ENCODE assay signal across 8 cellular contexts in the genomic region with DNA sequence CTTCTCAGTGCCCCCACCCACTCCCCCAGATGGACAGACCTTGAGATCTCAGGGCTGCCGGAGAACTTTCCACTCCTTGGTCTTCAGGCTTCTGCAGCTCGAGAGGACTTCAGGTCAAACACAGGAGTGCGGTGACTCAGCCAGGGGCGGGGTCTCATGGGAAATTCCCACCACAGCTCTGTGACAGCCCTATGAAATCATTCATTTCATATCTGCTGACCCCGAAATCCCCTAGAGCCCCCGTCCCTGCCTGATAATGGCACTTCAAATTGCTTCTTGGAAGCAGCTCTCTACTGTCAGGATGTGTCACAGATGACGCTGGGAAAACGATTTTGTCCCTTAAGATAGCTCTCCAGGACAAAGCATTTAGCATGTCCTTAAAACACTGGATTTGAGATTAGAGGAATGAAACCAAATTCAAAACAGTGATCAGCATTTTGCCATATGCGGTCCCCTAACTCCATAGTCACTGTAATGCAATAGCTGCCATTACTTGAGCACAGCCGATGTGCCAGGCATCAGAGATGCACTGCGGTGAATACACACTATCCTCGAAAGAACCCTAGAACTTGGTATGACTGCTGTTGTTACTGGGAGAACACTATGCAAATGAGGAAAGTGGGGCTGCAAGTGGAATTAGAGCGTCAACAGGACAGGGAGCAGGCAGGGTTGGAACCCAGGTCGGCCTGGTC. TPM values are rescaled to one million over a fixed set of nuclear protein-coding genes. Genes with fewer than 3 reads are reported as not detected.
DNase-seq lines count a peak whose midpoint lies in the region; TF ChIP-seq lines count a peak whose summit lies in the region.

Gene TNFRSF9 (minus strand): TSS at position 95 of the 692 bp plus-strand sequence. CDS start 845 bp downstream, outside the sequence.

- no TSS peak for BruUV-seq in OCI-LY7 (replicated peaks; lab: Mats Ljungman, UMichigan)

- WGBS in stomach, 5 donors = 47 to 55% (median 50%) methylated on average over 14 of the region's 14 CpGs

- no peaks in the 10 kb centered on the region for H3K79me2 ChIP-seq in OCI-LY3 (ENCODE audit: low read length)
- no peaks in the 10 kb centered on the region for H3K79me2 ChIP-seq in OCI-LY7 (ENCODE audit: insufficient read depth, low read depth, low read length)

- intact Hi-C loops in activated T-helper 1 cell treated with anti-CD3 and anti-CD28 coated beads, Interleukin-12 subunit alpha, Interleukin-12 subunit beta, Interleukin-2, Interleukin-4 antibody, amounts not matched to agents 30 ng/mL and 10 ng/mL and 1 ng/mL, durations not matched to agents 14 hours and 24 hours and 36 hours (cut with micrococcal nuclease) = loop anchor here (1.0 to 2.0 kb wide), 5 partner anchors 8 to 41 kb away; partner anchors contain the start of gene PARK7
- intact Hi-C loops in stomach (cut with DNase I; ENCODE audit: low total_unique reads) (no loop called here), OCI-LY7 (cut with micrococcal nuclease; ENCODE audit: unreplicated experiment) (no loop called here)

- H2AFZ ChIP-seq in OCI-LY3 (ENCODE audit: low read depth, low read length) = no peak within 1 kb of the TSS
- no peak within 1 kb of the TSS for H2AFZ ChIP-seq in OCI-LY7 (ENCODE audit: low read length)

- peaks cover 69% of the 10 kb centered on the region for H3K4me1 Mint-ChIP-seq in activated T-helper 1 cell treated with anti-CD3 and anti-CD28 coated beads, Interleukin-12 subunit alpha, Interleukin-12 subunit beta, Interleukin-2, Interleukin-4 antibody, amounts not matched to agents 30 ng/mL and 10 ng/mL and 1 ng/mL, durations not matched to agents 14 hours and 24 hours and 36 hours (ENCODE audit: low read depth)
- H3K4me1 Mint-ChIP-seq in mesothelial cell of epicardium = peaks cover 27% of the 10 kb centered on the region

- POLR2A ChIA-PET in OCI-LY7 (lab: Charles Lee) = no interaction called here

- H3K27ac ChIP-seq in BLaER1 treated with 17β-estradiol and CSF1 and Interleukin-3, amounts not matched to agents 10 nM and 100 nM = peak within 1 kb of the TSS in 10 of 11 experiments; percentile 12 to 73 (median 44); a peak in 15 of 22 replicates
- H3K27ac ChIP-seq in OCI-LY3 (ENCODE audit: low read length) (no peak within 1 kb of the TSS), stomach (no peak within 1 kb of the TSS), OCI-LY7 (ENCODE audit: low read depth, low read length, poor library complexity, severe bottlenecking) (no peak within 1 kb of the TSS)

- H3K9me3 Mint-ChIP-seq in activated T-helper 1 cell treated with anti-CD3 and anti-CD28 coated beads, Interleukin-12 subunit alpha, Interleukin-12 subunit beta, Interleukin-2, Interleukin-4 antibody, amounts not matched to agents 30 ng/mL and 10 ng/mL and 1 ng/mL, durations not matched to agents 14 hours and 24 hours and 36 hours = no peaks in the 10 kb centered on the region
- no peaks in the 10 kb centered on the region for H3K9me3 Mint-ChIP-seq in mesothelial cell of epicardium

- no peaks in the 10 kb centered on the region for H4K20me1 ChIP-seq in BLaER1 treated with 17β-estradiol and CSF1 and Interleukin-3, amounts not matched to agents 10 nM and 100 nM
- H4K20me1 ChIP-seq in OCI-LY3 (ENCODE audit: insufficient read depth, low read length) (no peaks in the 10 kb centered on the region), OCI-LY7 (ENCODE audit: insufficient read depth, low read length) (no peaks in the 10 kb centered on the region)

- H3K27me3 ChIP-seq in BLaER1 treated with 17β-estradiol and CSF1 and Interleukin-3, amounts not matched to agents 10 nM and 100 nM = no peaks in the 10 kb centered on the region
- H3K27me3 ChIP-seq in OCI-LY3 (ENCODE audit: low read depth, low read length) (no peaks in the 10 kb centered on the region), stomach (peaks cover 0 to 48% (median 6%) of the 10 kb centered on the region in 3 donors)

- H3K27ac Mint-ChIP-seq in activated T-helper 1 cell treated with anti-CD3 and anti-CD28 coated beads, Interleukin-12 subunit alpha, Interleukin-12 subunit beta, Interleukin-2, Interleukin-4 antibody, amounts not matched to agents 30 ng/mL and 10 ng/mL and 1 ng/mL, durations not matched to agents 14 hours and 24 hours and 36 hours = peak within 1 kb of the TSS; percentile 81
- H3K27ac Mint-ChIP-seq in mesothelial cell of epicardium = no peak within 1 kb of the TSS

- no peak for TF ChIP-seq EP300 in stomach (IDR thresholded peaks at IDR 0.05)

- H3K36me3 ChIP-seq in BLaER1 treated with 17β-estradiol and CSF1 and Interleukin-3, amounts not matched to agents 10 nM and 100 nM = no peaks in the 10 kb centered on the region
- H3K36me3 ChIP-seq in OCI-LY3 (replicated peaks; ENCODE audit: low read depth, low read length) (no peaks in the 10 kb centered on the region), stomach (no peaks in the 10 kb centered on the region), OCI-LY7 (ENCODE audit: insufficient read depth, low read length) (no peaks in the 10 kb centered on the region)

- TF ChIP-seq CTCF in OCI-LY3 (IDR thresholded peaks at IDR 0.05; ENCODE audit: low read depth, low read length) (no peak), mesothelial cell of epicardium (IDR thresholded peaks at IDR 0.05; ENCODE audit: unreplicated experiment) (no peak), stomach (IDR thresholded peaks at IDR 0.05) (no peak), OCI-LY7 (conservative IDR thresholded peaks at IDR 0.05; ENCODE audit: low read length) (no peak)

- peak within 1 kb of the TSS in 9 of 10 experiments; percentile 11 to 49 (median 39); a peak in 11 of 20 replicates for H3K4me3 ChIP-seq in BLaER1 treated with 17β-estradiol and CSF1 and Interleukin-3, amounts not matched to agents 10 nM and 100 nM
- H3K4me3 ChIP-seq in OCI-LY3 (ENCODE audit: low read length) (no peak within 1 kb of the TSS), stomach (no peak within 1 kb of the TSS), OCI-LY7 (ENCODE audit: low read depth, low read length, poor library complexity, severe bottlenecking) (no peak within 1 kb of the TSS)

- peak within 1 kb of the TSS; percentile 80 to 97 (median 88) for H3K4me2 ChIP-seq in BLaER1 treated with 17β-estradiol and CSF1 and Interleukin-3, amounts not matched to agents 10 nM and 100 nM
- H3K4me2 ChIP-seq in OCI-LY3 (ENCODE audit: low read length) = peak within 1 kb of the TSS; percentile 26
- no peak within 1 kb of the TSS for H3K4me2 ChIP-seq in OCI-LY7 (ENCODE audit: low read length)

- no peak for TF ChIP-seq POLR2A in stomach (IDR thresholded peaks at IDR 0.05)

- H3K9me2 ChIP-seq in OCI-LY7 (ENCODE audit: insufficient read depth, low read length) = no peaks in the 10 kb centered on the region

- H3K4me1 ChIP-seq in BLaER1 treated with 17β-estradiol and CSF1 and Interleukin-3, amounts not matched to agents 10 nM and 100 nM = peaks cover 36 to 64% (median 58%) of the 10 kb centered on the region in 10 experiments
- H3K4me1 ChIP-seq in OCI-LY3 (ENCODE audit: low read length) = peaks cover 8% of the 10 kb centered on the region; the same call in 1 of the 2 replicates
- peaks cover 15 to 38% (median 19%) of the 10 kb centered on the region in 4 donors for H3K4me1 ChIP-seq in stomach
- H3K4me1 ChIP-seq in OCI-LY7 (ENCODE audit: insufficient read depth, low read length, poor library complexity, severe bottlenecking) = no peaks in the 10 kb centered on the region

- peak within 1 kb of the TSS; percentile 88 for H3K4me3 Mint-ChIP-seq in activated T-helper 1 cell treated with anti-CD3 and anti-CD28 coated beads, Interleukin-12 subunit alpha, Interleukin-12 subunit beta, Interleukin-2, Interleukin-4 antibody, amounts not matched to agents 30 ng/mL and 10 ng/mL and 1 ng/mL, durations not matched to agents 14 hours and 24 hours and 36 hours
- H3K4me3 Mint-ChIP-seq in mesothelial cell of epicardium = peak within 1 kb of the TSS; percentile 49

- H3K27me3 Mint-ChIP-seq in activated T-helper 1 cell treated with anti-CD3 and anti-CD28 coated beads, Interleukin-12 subunit alpha, Interleukin-12 subunit beta, Interleukin-2, Interleukin-4 antibody, amounts not matched to agents 30 ng/mL and 10 ng/mL and 1 ng/mL, durations not matched to agents 14 hours and 24 hours and 36 hours (ENCODE audit: insufficient read depth) = peaks cover 13% of the 10 kb centered on the region
- peaks cover 60% of the 10 kb centered on the region for H3K27me3 Mint-ChIP-seq in mesothelial cell of epicardium (ENCODE audit: low read depth)

- DNase-seq in activated T-helper 1 cell treated with anti-CD3 and anti-CD28 coated beads, Interleukin-12 subunit alpha, Interleukin-12 subunit beta, Interleukin-2, Interleukin-4 antibody, amounts not matched to agents 30 ng/mL and 10 ng/mL and 1 ng/mL, durations not matched to agents 14 hours and 24 hours and 36 hours (ENCODE audit: low spot score) = peak; percentile 58
- DNase-seq in mesothelial cell of epicardium (ENCODE audit: low spot score in 2 of 2, unreplicated experiment in 2 of 2) = no peak
- peak; percentile 29 for DNase-seq in stomach
- DNase-seq in NOMO-1 treated with dmso at 0.1 percent for 144 hours (lab: John Stamatoyannopoulos, UW; ENCODE audit: unreplicated experiment) = no peak
- no peak for DNase-seq in OCI-LY7 (ENCODE audit: low spot score)
- no peak for DNase-seq in AG08396 (ENCODE audit: low spot score)

- CTCF ChIA-PET in OCI-LY7 (lab: Charles Lee; ENCODE audit: unreplicated experiment) = no interaction called here

- peaks cover 22% of the 10 kb centered on the region for H3K36me3 Mint-ChIP-seq in activated T-helper 1 cell treated with anti-CD3 and anti-CD28 coated beads, Interleukin-12 subunit alpha, Interleukin-12 subunit beta, Interleukin-2, Interleukin-4 antibody, amounts not matched to agents 30 ng/mL and 10 ng/mL and 1 ng/mL, durations not matched to agents 14 hours and 24 hours and 36 hours (ENCODE audit: low read depth)
- H3K36me3 Mint-ChIP-seq in mesothelial cell of epicardium = no peaks in the 10 kb centered on the region

- H3K9ac ChIP-seq in BLaER1 treated with 17β-estradiol and CSF1 and Interleukin-3, amounts not matched to agents 10 nM and 100 nM = peak within 1 kb of the TSS in 3 of 11 experiments; percentile 9 to 55 (median 49); a peak in 4 of 22 replicates
- H3K9ac ChIP-seq in OCI-LY3 (ENCODE audit: low read length) = no peak within 1 kb of the TSS

- no peaks in the 10 kb centered on the region for H3K9me3 ChIP-seq in BLaER1 treated with 17β-estradiol and CSF1 and Interleukin-3, amounts not matched to agents 10 nM and 100 nM (replicated peaks in 1 of 11)
- H3K9me3 ChIP-seq in OCI-LY3 (ENCODE audit: insufficient read depth, low read length) (no peaks in the 10 kb centered on the region), stomach (no peaks in the 10 kb centered on the region), OCI-LY7 (ENCODE audit: low read length) (no peaks in the 10 kb centered on the region)

RNA-seq across cellular contexts. Expression of gene TNFRSF9, which starts in this region (rescaled TPM):
- 57.0 and 60.5 TPM in 2 replicates for total RNA-seq in activated T-helper 1 cell treated with anti-CD3 and anti-CD28 coated beads, Interleukin-12 subunit alpha, Interleukin-12 subunit beta, Interleukin-2, Interleukin-4 antibody, amounts not matched to agents 30 ng/mL and 10 ng/mL and 1 ng/mL, durations not matched to agents 14 hours and 24 hours and 36 hours
- total RNA-seq in mesothelial cell of epicardium (2.0 to 2.3 TPM (median 2.2 TPM) in 3 replicates), stomach (under 1 TPM in 2 of 5 donors, not detected in 3; 0.37 to 0.58 TPM), OCI-LY7 (2022) (not detected in 2 replicates)
- polyA plus RNA-seq in stomach = under 1 TPM; 0.06 to 0.46 (median 0.08) TPM
- total RNA-seq in OCI-LY7 (2014; rRNA removed; shearing (Covaris generic)) = not detected in 2 replicates

Comparison
In these comparisons a context has a peak if more than half of its experiments do, and no peak if none do; other contexts are left out.
1. RNA of gene TNFRSF9 (total RNA-seq): 57.0 to 60.5 TPM in activated T-helper 1 cell treated with anti-CD3 and anti-CD28 coated beads, Interleukin-12 subunit alpha, Interleukin-12 subunit beta, Interleukin-2, Interleukin-4 antibody, amounts not matched to agents 30 ng/mL and 10 ng/mL and 1 ng/mL, durations not matched to agents 14 hours and 24 hours and 36 hours; 2.0 to 2.3 TPM in mesothelial cell of epicardium, 0.37 to 0.58 TPM in stomach and not detected in OCI-LY7; every median in the first group is over 10 times any median in the second.
2. Peak in DNase-seq in stomach; RNA of the gene not detected or under 1 TPM.
3. H3K27ac ChIP-seq: peak in BLaER1 treated with 17β-estradiol and CSF1 and Interleukin-3, amounts not matched to agents 10 nM and 100 nM (10 of 11); none in OCI-LY3 (single experiment), stomach (0 of 5) and OCI-LY7 (single experiment).
4. H3K4me3 ChIP-seq: peak in BLaER1 treated with 17β-estradiol and CSF1 and Interleukin-3, amounts not matched to agents 10 nM and 100 nM (9 of 10); none in OCI-LY3 (single experiment), stomach (0 of 4) and OCI-LY7 (single experiment).